In the genomic region with DNA sequence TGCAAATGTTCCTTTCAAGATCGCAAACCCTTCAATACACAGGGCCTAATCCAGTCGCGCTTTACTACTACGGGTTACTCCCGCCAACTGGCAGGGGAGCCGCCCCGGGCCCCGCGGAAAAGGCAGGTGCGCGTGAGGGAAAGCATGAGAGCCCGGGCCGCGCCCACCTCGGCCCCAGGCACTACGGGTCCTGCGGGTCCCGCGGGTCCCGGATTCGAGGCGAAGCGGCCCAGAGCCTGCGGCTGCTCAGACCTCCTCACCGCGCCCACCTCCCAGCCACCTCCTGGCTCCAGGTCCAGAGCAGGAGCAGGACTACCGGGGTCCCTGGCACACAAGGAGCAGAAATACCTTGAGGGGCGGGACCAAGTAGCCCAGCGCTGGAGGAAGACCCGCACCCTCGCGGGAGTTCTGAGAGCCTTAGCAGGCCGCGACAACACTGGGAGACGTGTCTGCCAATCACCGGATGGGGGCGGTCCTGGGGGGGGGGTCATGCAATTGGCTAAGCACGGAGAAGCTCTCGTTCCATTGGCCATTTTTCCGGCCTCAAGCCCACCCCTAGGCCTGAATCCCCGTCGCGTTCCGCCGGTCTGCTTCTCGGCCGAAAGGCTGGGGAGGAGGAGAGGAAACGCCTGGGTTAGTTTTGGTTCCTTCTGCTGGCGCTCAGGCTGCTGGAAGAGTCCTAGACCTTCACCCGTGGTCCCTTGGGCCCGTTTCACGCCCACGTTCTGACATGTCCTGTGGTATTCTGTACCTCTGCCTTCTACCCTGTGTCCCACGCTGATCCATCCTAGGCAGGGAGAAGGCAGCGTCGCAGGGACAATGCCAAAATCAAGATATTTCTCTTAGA, we compare ENCODE assay signal across 8 cellular contexts. TPM values are rescaled to one million over a fixed set of nuclear protein-coding genes. Genes with fewer than 3 reads are reported as not detected.
DNase-seq lines count a peak whose midpoint lies in the region; ATAC-seq and FAIRE-seq lines count a peak whose summit lies in the region.

No MANE protein-coding gene starts in this region.

- H3K4me3 Mint-ChIP-seq in activated T-helper 2 cell treated with anti-CD3 and anti-CD28 coated beads, Interferon-gamma antibody, Interleukin-2, Interleukin-4, amounts not matched to agents 10 μg/mL and 5 μg/mL and 100 μg/mL, durations not matched to agents 14 hours and 24 hours and 36 hours (ENCODE audit: low read depth) = peak overlapping the region; percentile 72
- peak overlapping the region; percentile 58 to 92 (median 83) for H3K4me3 Mint-ChIP-seq in naive thymus-derived CD8-positive, alpha-beta T cell
- H3K4me3 Mint-ChIP-seq in stimulated activated naive B cell treated with anti-CD40 and anti-IgM and Interleukin-4, amounts not matched to agents 10 μg/mL and 1 μg/mL and 100 μg/mL, for 72 hours = peak overlapping the region; percentile 87 to 89

- no peaks in the 10 kb centered on the region for H3K9me3 Mint-ChIP-seq in activated T-helper 2 cell treated with anti-CD3 and anti-CD28 coated beads, Interferon-gamma antibody, Interleukin-2, Interleukin-4, amounts not matched to agents 10 μg/mL and 5 μg/mL and 100 μg/mL, durations not matched to agents 14 hours and 24 hours and 36 hours
- no peaks in the 10 kb centered on the region for H3K9me3 Mint-ChIP-seq in naive thymus-derived CD8-positive, alpha-beta T cell
- no peaks in the 10 kb centered on the region for H3K9me3 Mint-ChIP-seq in stimulated activated naive B cell treated with anti-CD40 and anti-IgM and Interleukin-4, amounts not matched to agents 10 μg/mL and 1 μg/mL and 100 μg/mL, for 72 hours

- POLR2A ChIA-PET in naive thymus-derived CD8-positive, alpha-beta T cell (lab: Charles Lee) = interaction anchor here (0.6 to 4.3 kb wide), 9 partner anchors 10 to 880 kb away, joined by 3 to 104 read pairs (median 3); a partner anchor contains a TSS

- intact Hi-C loops in activated T-helper 2 cell treated with anti-CD3 and anti-CD28 coated beads, Interferon-gamma antibody, Interleukin-2, Interleukin-4, amounts not matched to agents 10 μg/mL and 5 μg/mL and 100 μg/mL, durations not matched to agents 14 hours and 24 hours and 36 hours (cut with micrococcal nuclease) = loop anchor here (1.0 to 5.0 kb wide), 3 partner anchors 10 to 645 kb away; a partner anchor contains a TSS

- peak overlapping the region; percentile 56 for H3K27ac Mint-ChIP-seq in activated T-helper 2 cell treated with anti-CD3 and anti-CD28 coated beads, Interferon-gamma antibody, Interleukin-2, Interleukin-4, amounts not matched to agents 10 μg/mL and 5 μg/mL and 100 μg/mL, durations not matched to agents 14 hours and 24 hours and 36 hours
- H3K27ac Mint-ChIP-seq in naive thymus-derived CD8-positive, alpha-beta T cell = peak overlapping the region; percentile 5 to 96 (median 91)
- peak overlapping the region; percentile 92 for H3K27ac Mint-ChIP-seq in stimulated activated naive B cell treated with anti-CD40 and anti-IgM and Interleukin-4, amounts not matched to agents 10 μg/mL and 1 μg/mL and 100 μg/mL, for 72 hours

- FAIRE-seq in RCC 7860 (lab: Jason Lieb, UNC) = peak; percentile 90

- peak; percentile 93 for ATAC-seq in GM21619 (IDR thresholded peaks at IDR 0.05; ENCODE audit: unreplicated experiment)
- ATAC-seq in naive thymus-derived CD8-positive, alpha-beta T cell = peak; percentile 96 to 98
- ATAC-seq in stimulated activated naive B cell treated with anti-CD40 and anti-IgM and Interleukin-4, amounts not matched to agents 10 μg/mL and 1 μg/mL and 100 μg/mL, for 72 hours (replicated peaks) = peak; percentile 93 to 95

- peaks cover 4% of the 10 kb centered on the region for H3K27me3 Mint-ChIP-seq in activated T-helper 2 cell treated with anti-CD3 and anti-CD28 coated beads, Interferon-gamma antibody, Interleukin-2, Interleukin-4, amounts not matched to agents 10 μg/mL and 5 μg/mL and 100 μg/mL, durations not matched to agents 14 hours and 24 hours and 36 hours (ENCODE audit: low read depth)
- H3K27me3 Mint-ChIP-seq in naive thymus-derived CD8-positive, alpha-beta T cell = peaks cover 0 to 6% (median 0%) of the 10 kb centered on the region in 5 donors
- H3K27me3 Mint-ChIP-seq in stimulated activated naive B cell treated with anti-CD40 and anti-IgM and Interleukin-4, amounts not matched to agents 10 μg/mL and 1 μg/mL and 100 μg/mL, for 72 hours = no peaks in the 10 kb centered on the region

- DNase-seq in DMS53 (lab: John Stamatoyannopoulos, UW) (peak; percentile 96), KG1 (lab: John Stamatoyannopoulos, UW) (peak; percentile 84), RCC 7860 (ENCODE audit: low spot score) (peak; percentile 85), fibroblast of peridontal ligament (ENCODE audit: extremely low read depth) (peak; percentile 96)
- peak; percentile 83 for DNase-seq in activated T-helper 2 cell treated with anti-CD3 and anti-CD28 coated beads, Interferon-gamma antibody, Interleukin-2, Interleukin-4, amounts not matched to agents 10 μg/mL and 5 μg/mL and 100 μg/mL, durations not matched to agents 14 hours and 24 hours and 36 hours (ENCODE audit: low spot score)
- peak; percentile 77 to 94 (median 84) for DNase-seq in naive thymus-derived CD8-positive, alpha-beta T cell
- DNase-seq in stimulated activated naive B cell treated with anti-CD40 and anti-IgM and Interleukin-4, amounts not matched to agents 10 μg/mL and 1 μg/mL and 100 μg/mL, for 72 hours = peak; percentile 94

- peaks cover 9% of the 10 kb centered on the region for H3K4me1 Mint-ChIP-seq in activated T-helper 2 cell treated with anti-CD3 and anti-CD28 coated beads, Interferon-gamma antibody, Interleukin-2, Interleukin-4, amounts not matched to agents 10 μg/mL and 5 μg/mL and 100 μg/mL, durations not matched to agents 14 hours and 24 hours and 36 hours (ENCODE audit: low read depth)
- H3K4me1 Mint-ChIP-seq in naive thymus-derived CD8-positive, alpha-beta T cell = peaks cover 7 to 17% (median 9%) of the 10 kb centered on the region in 4 donors
- peaks cover 8 to 10% of the 10 kb centered on the region in 2 donors for H3K4me1 Mint-ChIP-seq in stimulated activated naive B cell treated with anti-CD40 and anti-IgM and Interleukin-4, amounts not matched to agents 10 μg/mL and 1 μg/mL and 100 μg/mL, for 72 hours

- peaks cover 27% of the 10 kb centered on the region for H3K36me3 Mint-ChIP-seq in activated T-helper 2 cell treated with anti-CD3 and anti-CD28 coated beads, Interferon-gamma antibody, Interleukin-2, Interleukin-4, amounts not matched to agents 10 μg/mL and 5 μg/mL and 100 μg/mL, durations not matched to agents 14 hours and 24 hours and 36 hours (ENCODE audit: low read depth)
- H3K36me3 Mint-ChIP-seq in naive thymus-derived CD8-positive, alpha-beta T cell = peaks cover 0 to 10% (median 3%) of the 10 kb centered on the region in 3 donors
- peaks cover 8 to 21% of the 10 kb centered on the region in 2 donors for H3K36me3 Mint-ChIP-seq in stimulated activated naive B cell treated with anti-CD40 and anti-IgM and Interleukin-4, amounts not matched to agents 10 μg/mL and 1 μg/mL and 100 μg/mL, for 72 hours

RNA-seq across cellular contexts. Expression of a gene that starts 29.0 kb away (rescaled TPM):
- not detected in 2 replicates for total RNA-seq in activated T-helper 2 cell treated with anti-CD3 and anti-CD28 coated beads, Interferon-gamma antibody, Interleukin-2, Interleukin-4, amounts not matched to agents 10 μg/mL and 5 μg/mL and 100 μg/mL, durations not matched to agents 14 hours and 24 hours and 36 hours
- total RNA-seq in naive thymus-derived CD8-positive, alpha-beta T cell = not detected
- polyA plus RNA-seq in naive thymus-derived CD8-positive, alpha-beta T cell = not detected

Comparison
In these comparisons a context has a peak if more than half of its experiments do, and no peak if none do; other contexts are left out.
1. Peak in every context shown above with its lines: DNase-seq and ATAC-seq.